ENCODE assay signal across 9 cellular contexts in the genomic region with DNA sequence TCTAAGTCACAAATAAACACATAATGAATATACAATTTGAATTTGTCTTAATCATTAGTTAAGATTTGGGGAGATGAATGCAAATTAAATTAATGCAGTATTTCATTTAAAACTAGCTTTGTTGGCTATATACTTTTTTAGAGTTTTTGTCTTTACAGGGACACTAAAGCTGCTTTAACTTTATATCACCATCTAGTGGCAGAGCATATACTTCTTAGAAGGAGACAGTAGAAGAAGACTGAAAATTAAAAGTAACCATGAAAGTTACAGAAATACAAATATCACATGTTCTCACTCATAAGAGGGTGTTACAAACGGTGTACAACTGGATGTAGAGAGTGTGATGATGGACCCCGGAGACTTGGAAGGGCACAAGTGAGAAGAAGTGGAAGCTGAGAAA.
DNase-seq lines count a peak whose midpoint lies in the region; ATAC-seq, FAIRE-seq and TF ChIP-seq lines count a peak whose summit lies in the region.
"Had no signal": no experiment of that assay in that cellular context is flagged by ENCODE, and none has a peak within 500 bp of the region (broad histone marks: within the 10 kb centered on the region; RNA-seq: fewer than 3 reads in every experiment).

No MANE protein-coding gene starts in this region.

- peak; percentile 75 for TF ChIP-seq CTCF in PC-9 (conservative IDR thresholded peaks at IDR 0.05)
- peak in 2 of 3 experiments; percentile 29 to 37 for TF ChIP-seq CTCF in keratinocyte (optimal IDR thresholded peaks at IDR 0.05 in 1 of 3, IDR thresholded peaks at IDR 0.05 in 1 of 3, conservative IDR thresholded peaks at IDR 0.05 in 1 of 3; ENCODE audit: extremely low read depth in 1 of 3, insufficient read depth in 2 of 3, low read length in 3 of 3)

- ATAC-seq in HG02884 (IDR thresholded peaks at IDR 0.05; ENCODE audit: unreplicated experiment), result peak; percentile 70
- no peak for ATAC-seq in GM21529 (IDR thresholded peaks at IDR 0.05; ENCODE audit: unreplicated experiment)
- ATAC-seq in GM19467 (IDR thresholded peaks at IDR 0.05; ENCODE audit: unreplicated experiment), result no peak
- no peak for ATAC-seq in activated naive CD4-positive, alpha-beta T cell treated with anti-CD3 and anti-CD28 coated beads, Interleukin-2, amount 50 U/mL, for 72 hours

- no peak overlapping the region for H3K9ac ChIP-seq in keratinocyte (ENCODE audit: control insufficient read depth, extremely low read depth, insufficient read depth, low read length)

- H3K36me3 Mint-ChIP-seq in activated naive CD4-positive, alpha-beta T cell treated with anti-CD3 and anti-CD28 coated beads, Interleukin-2, amount 50 U/mL, for 72 hours, result no peaks in the 10 kb centered on the region

- H3K9me1 ChIP-seq in keratinocyte (ENCODE audit: control insufficient read depth, extremely low read depth, insufficient read depth, low read length), result no peaks in the 10 kb centered on the region

- CTCF ChIA-PET in PC-9 (lab: Charles Lee), result interaction anchor here (0.8 kb wide), 1 partner anchor 373 kb away, joined by 5 read pairs; no protein-coding TSS in a partner anchor

- H4K20me1 ChIP-seq in PC-9 (ENCODE audit: insufficient read depth), result no peaks in the 10 kb centered on the region
- no peaks in the 10 kb centered on the region for H4K20me1 ChIP-seq in keratinocyte (ENCODE audit: control insufficient read depth, extremely low read depth, insufficient read depth, low read length)

- H3K9me3 Mint-ChIP-seq in activated naive CD4-positive, alpha-beta T cell treated with anti-CD3 and anti-CD28 coated beads, Interleukin-2, amount 50 U/mL, for 72 hours, result peaks cover 4 to 13% of the 10 kb centered on the region in 2 donors

- H3K79me2 ChIP-seq in PC-9 (ENCODE audit: low read depth) (no peaks in the 10 kb centered on the region), keratinocyte (ENCODE audit: control insufficient read depth, insufficient read depth, low read length) (no peaks in the 10 kb centered on the region)

- dilution Hi-C loops in keratinocyte (cut with MboI; ENCODE audit: extremely low pct_ligation_motif_present, low sequenced_read_pairs), result no loop called here

- H3K9me2 ChIP-seq in PC-9 (ENCODE audit: insufficient read depth), result no peaks in the 10 kb centered on the region

- no peak for FAIRE-seq in keratinocyte (lab: Jason Lieb, UNC)

- H3K4me1 ChIP-seq in PC-9 (replicated peaks; ENCODE audit: insufficient read depth) (no peaks in the 10 kb centered on the region), keratinocyte (ENCODE audit: control insufficient read depth, extremely low read depth, insufficient read depth, low read length) (no peaks in the 10 kb centered on the region)

- H3F3A ChIP-seq in PC-9 (ENCODE audit: insufficient read depth, low read depth), result no peaks in the 10 kb centered on the region

- H3K27me3 ChIP-seq in PC-9 (ENCODE audit: insufficient read depth, low read depth), result no peaks in the 10 kb centered on the region
- no peaks in the 10 kb centered on the region for H3K27me3 ChIP-seq in keratinocyte (ENCODE audit: control insufficient read depth, extremely low read depth, insufficient read depth, low read length)

- no TSS peak for BruUV-seq in PC-9 (replicated peaks; lab: Mats Ljungman, UMichigan)

- no peak overlapping the region for H3K27ac ChIP-seq in PC-9
- H3K27ac ChIP-seq in keratinocyte (ENCODE audit: control insufficient read depth, insufficient read depth, low read length), result no peak overlapping the region

- POLR2A ChIA-PET in PC-9 (lab: Charles Lee; ENCODE audit: unreplicated experiment), result interaction anchor here (0.6 kb wide), 1 partner anchor 340 kb away, joined by 3 read pairs; no protein-coding TSS in a partner anchor

- H2AFZ ChIP-seq in PC-9, result no peak overlapping the region
- no peak overlapping the region for H2AFZ ChIP-seq in keratinocyte (ENCODE audit: control insufficient read depth, low read length)

- H3K36me3 ChIP-seq in PC-9 (ENCODE audit: low read depth), result no peaks in the 10 kb centered on the region
- H3K36me3 ChIP-seq in keratinocyte (ENCODE audit: control insufficient read depth in 2 of 2, extremely low read depth in 1 of 2, insufficient read depth in 2 of 2, low read length in 2 of 2), result no peaks in the 10 kb centered on the region

- H3K9me3 ChIP-seq in PC-9 (ENCODE audit: insufficient read depth, low read depth) (no peaks in the 10 kb centered on the region), keratinocyte (ENCODE audit: control insufficient read depth, low read depth, low read length) (no peaks in the 10 kb centered on the region)

- intact Hi-C loops in PC-9 (cut with micrococcal nuclease; ENCODE audit: unreplicated experiment), result loop anchor here (1.0 to 10.0 kb wide), 3 partner anchors 301 to 435 kb away; no protein-coding TSS in a partner anchor

- DNase-seq in GM03348 (ENCODE audit: low spot score) (peak; percentile 6), PC-9 (peak in 1 of 2 experiments; percentile 41), keratinocyte (ENCODE audit: low read depth, low spot score) (no peak), NCI-H2227 (lab: John Stamatoyannopoulos, UW; ENCODE audit: unreplicated experiment) (no peak)
- no peak for DNase-seq in activated naive CD4-positive, alpha-beta T cell treated with anti-CD3 and anti-CD28 coated beads, Interleukin-2, amount 50 U/mL, for 72 hours (ENCODE audit: low spot score in 2 of 2)
- DNase-seq: activated T-cell treated with anti-CD3 and anti-CD28 coated beads, Interleukin-2, amount 50 U/mL, for 48 hours had no signal

- H3K4me2 ChIP-seq in PC-9 (no peak overlapping the region), keratinocyte (ENCODE audit: control insufficient read depth, extremely low read depth, insufficient read depth, low read depth, low read length) (no peak overlapping the region)

- no peak overlapping the region for H3K4me3 ChIP-seq in PC-9
- H3K4me3 ChIP-seq in keratinocyte (ENCODE audit: control insufficient read depth in 2 of 3, extremely low read depth in 1 of 3, insufficient read depth in 2 of 3, low read depth in 1 of 3, low read length in 3 of 3), result no peak overlapping the region

- H3K27ac Mint-ChIP-seq in activated naive CD4-positive, alpha-beta T cell treated with anti-CD3 and anti-CD28 coated beads, Interleukin-2, amount 50 U/mL, for 72 hours, result no peak overlapping the region
